8 cellular contexts compared by ENCODE assay signal in genomic region chr2:186589733-186590537, GRCh38.
DNase-seq lines count a peak whose midpoint lies in the region; ATAC-seq and TF ChIP-seq lines count a peak whose summit lies in the region.

TSS of gene ITGAV (plus strand) at chr2:186590056. CDS start at chr2:186590339, 283 bp downstream.

- in situ Hi-C loops in GM13977 (cut with MboI; ENCODE audit: low pct_unique_long_range_greater_than_20kb, low sequenced_read_pairs, unreplicated experiment) = no loop called here

- ATAC-seq in HG02798 (IDR thresholded peaks at IDR 0.05; ENCODE audit: poor library complexity, unreplicated experiment) = peak; percentile 97

- DNase-seq in GM13977 (ENCODE audit: low spot score) (peak; percentile 90), NCI-H1694 (lab: John Stamatoyannopoulos, UW) (peak; percentile 65), T-helper 9 cell (peak; percentile 71), astrocyte of the hippocampus (ENCODE audit: low read depth, low spot score) (peak; percentile 97), hippocampal formation (lab: John Stamatoyannopoulos, UW) (peak; percentile 66 to 82), retina (peak; percentile 94), NK-92 (lab: John Stamatoyannopoulos, UW; ENCODE audit: unreplicated experiment) (no peak)

- TF ChIP-seq CTCF in GM13977 (IDR thresholded peaks at IDR 0.05; ENCODE audit: extremely low read depth, insufficient read depth, missing control alignments) = no peak
